In the genomic region with DNA sequence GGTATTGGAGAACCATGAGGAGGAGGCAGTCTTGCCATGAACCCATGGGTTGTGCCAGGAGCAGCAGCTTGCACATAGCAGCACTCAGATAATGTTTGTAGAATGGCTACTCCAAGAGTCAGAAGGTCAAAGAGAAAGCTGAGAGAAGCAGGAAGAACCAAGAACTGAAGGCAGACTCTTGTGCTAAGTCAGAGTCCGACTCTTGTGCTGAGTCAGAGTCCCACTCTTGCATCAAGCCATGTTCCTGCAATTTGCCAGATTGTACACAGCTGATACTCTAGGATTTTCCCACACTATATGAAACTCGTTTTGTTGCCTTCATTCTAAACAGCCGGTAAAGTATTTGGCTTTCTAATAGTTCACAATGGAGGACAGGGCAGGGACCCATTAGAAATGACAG, we compare ENCODE assay signal across 9 cellular contexts. TPM values are rescaled to one million over a fixed set of nuclear protein-coding genes. Genes with fewer than 3 reads are reported as not detected.
DNase-seq lines count a peak whose midpoint lies in the region; ATAC-seq, FAIRE-seq and TF ChIP-seq lines count a peak whose summit lies in the region.
"Had no signal": no experiment of that assay in that cellular context is flagged by ENCODE, and none has a peak within 500 bp of the region (broad histone marks: within the 10 kb centered on the region; RNA-seq: fewer than 3 reads in every experiment).

No MANE protein-coding gene starts in this region.

- no peaks in the 10 kb centered on the region for H4K20me1 ChIP-seq in GM23248 (ENCODE audit: insufficient read depth)

- in situ Hi-C loops in GM23248 (cut with MboI): no loop called here

- H3K27ac ChIP-seq in GM23248: 0 out of 2 replicates have a peak overlapping the region, but pooled peaks have one; percentile 26
- H3K27ac ChIP-seq in small intestine (ENCODE audit: low read depth in 1 of 2, low read length in 1 of 2): no peak overlapping the region
- no peak overlapping the region for H3K27ac ChIP-seq in prostate gland

- no peak overlapping the region for H3K4me3 ChIP-seq in GM23248
- no peak overlapping the region for H3K4me3 ChIP-seq in fibroblast of pulmonary artery (replicated peaks; ENCODE audit: low read depth, low read length)
- no peak overlapping the region for H3K4me3 ChIP-seq in small intestine (ENCODE audit: low read depth in 1 of 2, low read length in 2 of 2)
- H3K4me3 ChIP-seq in prostate gland: no peak overlapping the region

- FAIRE-seq in small intestine (lab: Jason Lieb, UNC): no peak

- intact Hi-C loops in prostate gland (cut with DNase I): no loop called here

- H3K9me3 ChIP-seq in GM23248 (ENCODE audit: low read depth) (no peaks in the 10 kb centered on the region), small intestine (ENCODE audit: control insufficient read depth, low read depth) (no peaks in the 10 kb centered on the region), prostate gland (no peaks in the 10 kb centered on the region)

- no peak for ATAC-seq in HG03378 (IDR thresholded peaks at IDR 0.05; ENCODE audit: unreplicated experiment)

- no peak overlapping the region for H2AFZ ChIP-seq in GM23248

- H3K4me1 ChIP-seq in GM23248 (ENCODE audit: insufficient read depth) (no peaks in the 10 kb centered on the region), small intestine (ENCODE audit: control insufficient read depth in 2 of 2, insufficient read depth in 1 of 2, low read depth in 1 of 2, low read length in 1 of 2) (no peaks in the 10 kb centered on the region), prostate gland (replicated peaks) (no peaks in the 10 kb centered on the region)

- H3K9me2 ChIP-seq in GM23248 (ENCODE audit: insufficient read depth): no peaks in the 10 kb centered on the region

- TF ChIP-seq POLR2A in prostate gland (IDR thresholded peaks at IDR 0.05): no peak

- peak; percentile 84 for DNase-seq in GM23248
- DNase-seq in SKM-1 (lab: John Stamatoyannopoulos, UW; ENCODE audit: unreplicated experiment): peak; percentile 45
- DNase-seq in fibroblast of pulmonary artery (ENCODE audit: low read depth): peak; percentile 88
- DNase-seq in small intestine: peak; percentile 51
- DNase-seq in prostate gland (ENCODE audit: low spot score): no peak
- DNase-seq in NCI-H1105 (lab: John Stamatoyannopoulos, UW): no peak
- DNase-seq: H9, mesendoderm had no signal

- TF ChIP-seq CTCF in fibroblast of pulmonary artery (IDR thresholded peaks at IDR 0.05; ENCODE audit: low read length, missing control alignments) (no peak), prostate gland (IDR thresholded peaks at IDR 0.05) (no peak)

- 20 to 25% methylated on average over 3 of the region's 3 CpGs for WGBS in GM23248 (ENCODE audit: low coverage in 1 of 2, low lambda C conversion rate in 2 of 2, missing lambda C conversion rate in 2 of 2), 2 experiments
- 38 to 48% (median 45%) methylated on average over 3 of the region's 3 CpGs for whole genome bisulfite sequencing in small intestine, 3 donors
- WGBS in prostate gland: 47% methylated on average over 3 of the region's 3 CpGs

- H3F3A ChIP-seq in GM23248 (ENCODE audit: insufficient read depth): no peaks in the 10 kb centered on the region

- H3K27me3 ChIP-seq in GM23248 (replicated peaks; ENCODE audit: insufficient read depth): no peaks in the 10 kb centered on the region; the same call in 1 of the 2 replicates
- no peaks in the 10 kb centered on the region for H3K27me3 ChIP-seq in small intestine (ENCODE audit: control insufficient read depth in 2 of 2, insufficient read depth in 2 of 2, low read length in 2 of 2)
- no peaks in the 10 kb centered on the region for H3K27me3 ChIP-seq in prostate gland (replicated peaks; ENCODE audit: insufficient read depth)

- H3K9ac ChIP-seq in GM23248: no peak overlapping the region

- H3K79me2 ChIP-seq in GM23248 (ENCODE audit: insufficient read depth): no peaks in the 10 kb centered on the region

- H3K4me2 ChIP-seq in GM23248 (ENCODE audit: unreplicated experiment): no peak overlapping the region

- no peaks in the 10 kb centered on the region for H3K36me3 ChIP-seq in GM23248 (ENCODE audit: low read depth)
- no peaks in the 10 kb centered on the region for H3K36me3 ChIP-seq in small intestine (ENCODE audit: control insufficient read depth in 2 of 2, insufficient read depth in 2 of 2, low read length in 2 of 2)
- H3K36me3 ChIP-seq in prostate gland: no peaks in the 10 kb centered on the region

RNA-seq across cellular contexts. Expression of a gene that starts 26.2 kb away (rescaled TPM):
- 380 and 564 TPM in 2 replicates for total RNA-seq in GM23248 (2014; rRNA removed; shearing (Covaris generic))
- polyA plus RNA-seq in GM23248 (2016; fragmentation: Nextera tagmentation; extraction: Ambion mirVana) (225 and 233 TPM in 2 replicates), small intestine (100 to 1,000 TPM in 1 of 3 donors, 10 to 100 TPM in 2; 93.7 to 169 (median 95.4) TPM)
- total RNA-seq in prostate gland: 100 to 1,000 TPM; 273 to 331 TPM

RNA-seq across cellular contexts. Expression of a gene that starts 58.4 kb away (rescaled TPM):
- total RNA-seq in GM23248 (2014; rRNA removed; shearing (Covaris generic)): 124 and 136 TPM in 2 replicates
- polyA plus RNA-seq in GM23248 (2016; fragmentation: Nextera tagmentation; extraction: Ambion mirVana) (74.1 and 76.0 TPM in 2 replicates), small intestine (10 to 100 TPM; 40.7 to 56.2 (median 50.0) TPM)
- 10 to 100 TPM; 58.0 to 64.1 TPM for total RNA-seq in prostate gland

Comparison
In these comparisons a context has a peak if more than half of its experiments do, and no peak if none do; other contexts are left out.
1. DNase-seq: peak in GM23248 (single experiment), SKM-1 (single experiment), fibroblast of pulmonary artery (single experiment) and small intestine (single experiment); none in prostate gland (single experiment) and NCI-H1105 (single experiment).